In the genomic region with DNA sequence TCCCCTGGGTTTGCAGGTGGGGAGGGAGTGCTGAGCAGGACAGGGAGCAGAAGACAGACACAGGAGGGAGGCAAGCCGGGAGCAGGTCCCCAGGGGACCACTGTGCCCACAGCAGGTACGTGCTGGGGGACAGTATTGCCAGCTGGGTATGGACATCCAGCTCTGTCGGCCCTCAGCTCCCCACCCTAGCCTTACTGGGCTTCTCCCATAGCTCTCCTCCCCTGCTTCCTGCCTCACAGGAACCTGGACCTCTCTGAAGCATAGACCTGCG, we compare ENCODE assay signal across 15 cellular contexts. TPM values are rescaled to one million over a fixed set of nuclear protein-coding genes. Genes with fewer than 3 reads are reported as not detected.
"Had no signal": no experiment of that assay in that cellular context is flagged by ENCODE, and none has a peak within 500 bp of the region (broad histone marks: within the 10 kb centered on the region; RNA-seq: fewer than 3 reads in every experiment).

No MANE protein-coding gene starts in this region.

- H3K4me1 ChIP-seq: upper lobe of left lung had no signal

- H3K9me3 Mint-ChIP-seq: immature natural killer cell; naive B cell; stimulated activated naive B cell treated with anti-CD40 and anti-IgM and Interleukin-4, amounts not matched to agents 10 μg/mL and 1 μg/mL and 100 μg/mL, for 72 hours had no signal

- DNase-seq: amygdala; dermis blood vessel endothelial cell; immature natural killer cell; left colon; naive B cell; nucleus accumbens; right cardiac atrium; stimulated activated naive B cell treated with anti-CD40 and anti-IgM and Interleukin-4, amounts not matched to agents 10 μg/mL and 1 μg/mL and 100 μg/mL, for 72 hours had no signal

- H3K27ac Mint-ChIP-seq: brain; stimulated activated naive B cell treated with anti-CD40 and anti-IgM and Interleukin-4, amounts not matched to agents 10 μg/mL and 1 μg/mL and 100 μg/mL, for 72 hours had no signal

- ATAC-seq: left colon, right cardiac atrium had no signal

- H3K4me3 Mint-ChIP-seq: stimulated activated naive B cell treated with anti-CD40 and anti-IgM and Interleukin-4, amounts not matched to agents 10 μg/mL and 1 μg/mL and 100 μg/mL, for 72 hours had no signal

- H3K27me3 ChIP-seq: upper lobe of left lung had no signal

- H3K27ac ChIP-seq: SK-N-MC, upper lobe of left lung had no signal

- H3K9me3 ChIP-seq: upper lobe of left lung had no signal

- H3K4me2 ChIP-seq: smooth muscle cell had no signal

- H3K36me3 Mint-ChIP-seq: brain; immature natural killer cell; naive B cell; stimulated activated naive B cell treated with anti-CD40 and anti-IgM and Interleukin-4, amounts not matched to agents 10 μg/mL and 1 μg/mL and 100 μg/mL, for 72 hours had no signal

- H3K36me3 ChIP-seq: upper lobe of left lung had no signal

- H3K4me3 ChIP-seq: lung, SK-N-MC, smooth muscle cell, upper lobe of left lung had no signal

RNA-seq across cellular contexts. Expression of gene LRRC74B, which starts 9.8 kb away (rescaled TPM):
- total RNA-seq: dermis blood vessel endothelial cell; posterior vena cava; right cardiac atrium; smooth muscle cell; T-helper 1 cell treated with Interleukin-12 subunit alpha and Interleukin-12 subunit beta and Interleukin-4 antibody, amounts not matched to agents 30 ng/mL and 1 ng/mL, for 36 hours had no signal
- polyA plus RNA-seq: immature natural killer cell, right cardiac atrium, smooth muscle cell had no signal

RNA-seq across cellular contexts. Expression of gene SLC7A4, which starts 23.1 kb away (rescaled TPM):
- total RNA-seq: dermis blood vessel endothelial cell; T-helper 1 cell treated with Interleukin-12 subunit alpha and Interleukin-12 subunit beta and Interleukin-4 antibody, amounts not matched to agents 30 ng/mL and 1 ng/mL, for 36 hours had no signal
- polyA plus RNA-seq: immature natural killer cell had no signal

RNA-seq across cellular contexts. Expression of gene P2RX6, which starts 40.5 kb away (rescaled TPM):
- polyA plus RNA-seq: immature natural killer cell had no signal
